Comparison of ENCODE assay signal across 9 cellular contexts in genomic region chr14:68297871-68298468, GRCh38.
DNase-seq lines count a peak whose midpoint lies in the region; ATAC-seq, FAIRE-seq and TF ChIP-seq lines count a peak whose summit lies in the region.
"Had no signal": no experiment of that assay in that cellular context is flagged by ENCODE, and none has a peak within 500 bp of the region (broad histone marks: within the 10 kb centered on the region; RNA-seq: fewer than 3 reads in every experiment).

No MANE protein-coding gene starts in this region.

- H3K36me3 ChIP-seq in A673 (ENCODE audit: insufficient read depth, low read length, poor library complexity, severe bottlenecking) (no peaks in the 10 kb centered on the region), H7 (replicated peaks; ENCODE audit: control insufficient read depth, insufficient read depth, low read length) (no peaks in the 10 kb centered on the region), adrenal gland (replicated peaks in 1 of 2) (no peaks in the 10 kb centered on the region)
- H3K36me3 ChIP-seq: upper lobe of left lung had no signal

- H3K27me3 ChIP-seq in A673 (replicated peaks; ENCODE audit: insufficient read depth, low read depth, low read length, poor library complexity) (no peaks in the 10 kb centered on the region), H7 (ENCODE audit: control insufficient read depth, insufficient read depth, low read length) (no peaks in the 10 kb centered on the region), adrenal gland (no peaks in the 10 kb centered on the region)
- H3K27me3 ChIP-seq: upper lobe of left lung had no signal

- BruUV-seq in A673 (replicated peaks; lab: Mats Ljungman, UMichigan): no TSS peak

- H3K9me3 ChIP-seq in A673 (ENCODE audit: low read depth, low read length, poor library complexity, severe bottlenecking) (no peaks in the 10 kb centered on the region), adrenal gland (replicated peaks in 1 of 3) (no peaks in the 10 kb centered on the region)

- TF ChIP-seq CTCF in A673 (conservative IDR thresholded peaks at IDR 0.05; ENCODE audit: low read depth, low read length) (peak; percentile 40; the same call in 1 of the 2 replicates), adrenal gland (IDR thresholded peaks at IDR 0.05) (peak in 5 of 6 experiments; percentile 5 to 39 (median 13))

- ATAC-seq in GM18867 (IDR thresholded peaks at IDR 0.05; ENCODE audit: unreplicated experiment): no peak

- FAIRE-seq in H54 (lab: Jason Lieb, UNC): no peak

- peaks cover 9% of the 10 kb centered on the region for H3K4me1 ChIP-seq in A673 (ENCODE audit: insufficient read depth, low read length, poor library complexity, severe bottlenecking)
- peaks cover 17 to 36% of the 10 kb centered on the region in 2 donors for H3K4me1 ChIP-seq in adrenal gland (replicated peaks in 1 of 2)

- CTCF ChIA-PET in A673 (lab: Charles Lee): interaction anchor here (1.0 kb wide), 1 partner anchor 519 kb away, joined by 3 read pairs; no protein-coding TSS in a partner anchor

- DNase-seq in A673 (ENCODE audit: low spot score) (peak; percentile 31), H7 (peak; percentile 9), adrenal gland (no peak), islet precursor cell (peak; percentile 61), H54 (ENCODE audit: insufficient read length, low spot score) (no peak), OCI-M2 (lab: John Stamatoyannopoulos, UW; ENCODE audit: unreplicated experiment) (no peak)
- no peak for DNase-seq in effector CD4-positive, alpha-beta T cell
- DNase-seq: upper lobe of left lung had no signal

- no peak overlapping the region for H3K27ac ChIP-seq in A673 (ENCODE audit: low read depth, low read length, poor library complexity, severe bottlenecking)
- H3K27ac ChIP-seq in adrenal gland: peak overlapping the region in 1 of 5 donors; percentile 12
- H3K27ac ChIP-seq: upper lobe of left lung had no signal

- 81 to 87% (median 84%) methylated on average over 4 of the region's 4 CpGs for WGBS in adrenal gland, 4 donors

- POLR2A ChIA-PET in A673 (lab: Charles Lee; ENCODE audit: low non-redundant PET): no interaction called here

- intact Hi-C loops in A673 (cut with micrococcal nuclease; ENCODE audit: unreplicated experiment): no loop called here
- intact Hi-C loops in adrenal gland (cut with DNase I): no loop called here

- no peak overlapping the region for H3K4me3 ChIP-seq in A673 (ENCODE audit: low read depth, low read length, poor library complexity, severe bottlenecking)
- H3K4me3 ChIP-seq in H7 (ENCODE audit: insufficient read depth, low read depth, low read length): no peak overlapping the region
- H3K4me3 ChIP-seq in adrenal gland: no peak overlapping the region
- H3K4me3 ChIP-seq: upper lobe of left lung had no signal

- no peak for TF ChIP-seq POLR2A in adrenal gland (IDR thresholded peaks at IDR 0.05)
- no peak for TF ChIP-seq POLR2A in H54 (IDR thresholded peaks at IDR 0.05; ENCODE audit: low read depth, low read length)

Comparison
In these comparisons a context has a peak if more than half of its experiments do, and no peak if none do; other contexts are left out.
1. DNase-seq: peak in A673 (single experiment), H7 (single experiment) and islet precursor cell (single experiment); none in adrenal gland (0 of 7), effector CD4-positive, alpha-beta T cell (single experiment), H54 (single experiment) and OCI-M2 (single experiment).